Comparison of ENCODE assay signal across 16 cellular contexts in the genomic region with DNA sequence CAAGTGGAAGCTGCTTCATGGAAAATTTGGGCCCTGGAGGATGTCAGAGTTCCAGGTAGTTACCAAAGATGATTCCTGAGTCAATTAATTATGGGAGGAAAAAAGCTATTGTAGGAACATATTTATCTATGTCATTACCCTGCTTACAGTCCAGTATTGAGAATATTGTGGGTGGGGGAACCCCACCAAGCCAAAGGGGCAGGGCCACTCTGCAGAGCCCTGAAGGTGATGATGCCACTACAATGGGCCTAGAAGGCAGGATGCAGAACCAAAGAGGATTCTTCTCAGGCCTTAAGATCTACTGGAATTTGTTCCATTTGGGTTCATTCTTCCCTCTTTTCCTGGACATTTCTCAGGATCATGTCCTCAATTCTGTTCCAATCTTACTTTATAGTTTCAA.
DNase-seq lines count a peak whose midpoint lies in the region; ATAC-seq and TF ChIP-seq lines count a peak whose summit lies in the region.
"Had no signal": no experiment of that assay in that cellular context is flagged by ENCODE, and none has a peak within 500 bp of the region (broad histone marks: within the 10 kb centered on the region; RNA-seq: fewer than 3 reads in every experiment).

No MANE protein-coding gene starts in this region.

- H3K27me3 ChIP-seq in MG63: no peaks in the 10 kb centered on the region

- H3K9me3 Mint-ChIP-seq in stimulated activated naive B cell treated with anti-CD40 and anti-IgM and Interleukin-4, amounts not matched to agents 10 μg/mL and 1 μg/mL and 100 μg/mL, for 72 hours: no peaks in the 10 kb centered on the region
- H3K9me3 Mint-ChIP-seq: CD8-positive, alpha-beta T cell had no signal

- no peaks in the 10 kb centered on the region for H3K4me1 Mint-ChIP-seq in stimulated activated naive B cell treated with anti-CD40 and anti-IgM and Interleukin-4, amounts not matched to agents 10 μg/mL and 1 μg/mL and 100 μg/mL, for 72 hours

- H3K4me3 ChIP-seq in MG63: no peak overlapping the region
- H3K4me3 ChIP-seq: A549, GM23248 had no signal

- ATAC-seq in GM19463 (IDR thresholded peaks at IDR 0.05; ENCODE audit: unreplicated experiment) (peak; percentile 59), HG03378 (IDR thresholded peaks at IDR 0.05; ENCODE audit: unreplicated experiment) (peak; percentile 47)
- peak; percentile 58 to 84 for ATAC-seq in stimulated activated naive B cell treated with anti-CD40 and anti-IgM and Interleukin-4, amounts not matched to agents 10 μg/mL and 1 μg/mL and 100 μg/mL, for 72 hours (replicated peaks)
- no peak for ATAC-seq in activated CD4-positive, CD25-positive, alpha-beta regulatory T cell treated with anti-CD3 and anti-CD28 coated beads, Interleukin-2, amount 50 U/mL, for 24 hours
- ATAC-seq: A549; CD8-positive, alpha-beta T cell; HepG2 had no signal

- H3K36me3 ChIP-seq in MG63: no peaks in the 10 kb centered on the region

- H3K4me3 Mint-ChIP-seq in stimulated activated naive B cell treated with anti-CD40 and anti-IgM and Interleukin-4, amounts not matched to agents 10 μg/mL and 1 μg/mL and 100 μg/mL, for 72 hours: no peak overlapping the region
- H3K4me3 Mint-ChIP-seq: CD8-positive, alpha-beta T cell had no signal

- H3K27me3 Mint-ChIP-seq in stimulated activated naive B cell treated with anti-CD40 and anti-IgM and Interleukin-4, amounts not matched to agents 10 μg/mL and 1 μg/mL and 100 μg/mL, for 72 hours: no peaks in the 10 kb centered on the region

- H3K9me3 ChIP-seq in MG63: no peaks in the 10 kb centered on the region
- H3K9me3 ChIP-seq: A549 had no signal

- H3K27ac Mint-ChIP-seq in stimulated activated naive B cell treated with anti-CD40 and anti-IgM and Interleukin-4, amounts not matched to agents 10 μg/mL and 1 μg/mL and 100 μg/mL, for 72 hours: no peak overlapping the region
- H3K27ac Mint-ChIP-seq: CD8-positive, alpha-beta T cell had no signal

- in situ Hi-C loops in GM13977 (cut with MboI; ENCODE audit: low pct_unique_long_range_greater_than_20kb, low sequenced_read_pairs, unreplicated experiment): no loop called here

- H3K36me3 Mint-ChIP-seq in stimulated activated naive B cell treated with anti-CD40 and anti-IgM and Interleukin-4, amounts not matched to agents 10 μg/mL and 1 μg/mL and 100 μg/mL, for 72 hours: no peaks in the 10 kb centered on the region
- H3K36me3 Mint-ChIP-seq: CD8-positive, alpha-beta T cell had no signal

- no peak for TF ChIP-seq CTCF in GM13977 (IDR thresholded peaks at IDR 0.05; ENCODE audit: extremely low read depth, insufficient read depth, missing control alignments)

- DNase-seq in GM13977 (ENCODE audit: low spot score) (peak; percentile 13), MG63 (no peak)
- DNase-seq in stimulated activated naive B cell treated with anti-CD40 and anti-IgM and Interleukin-4, amounts not matched to agents 10 μg/mL and 1 μg/mL and 100 μg/mL, for 72 hours: peak; percentile 6
- DNase-seq in activated CD8-positive, alpha-beta memory T cell treated with anti-CD3 and anti-CD28 coated beads, Interleukin-2, amount 50 U/mL, for 4 hours: no peak
- DNase-seq: CD8-positive, alpha-beta T cell; NCI-H1417 treated with DMSO at 0.1 percent for 48 hours; NCI-H187 treated with DMSO at 0.1 percent for 48 hours; NCI-H82; OCI-M1; Right ventricle myocardium superior had no signal

Comparison
In these comparisons a context has a peak if more than half of its experiments do, and no peak if none do; other contexts are left out.
1. DNase-seq: peak in GM13977 (single experiment) and stimulated activated naive B cell treated with anti-CD40 and anti-IgM and Interleukin-4, amounts not matched to agents 10 μg/mL and 1 μg/mL and 100 μg/mL, for 72 hours (single experiment); none in MG63 (single experiment) and activated CD8-positive, alpha-beta memory T cell treated with anti-CD3 and anti-CD28 coated beads, Interleukin-2, amount 50 U/mL, for 4 hours (single experiment).
2. ATAC-seq: peak in GM19463 (single experiment), HG03378 (single experiment) and stimulated activated naive B cell treated with anti-CD40 and anti-IgM and Interleukin-4, amounts not matched to agents 10 μg/mL and 1 μg/mL and 100 μg/mL, for 72 hours (2 of 2); none in activated CD4-positive, CD25-positive, alpha-beta regulatory T cell treated with anti-CD3 and anti-CD28 coated beads, Interleukin-2, amount 50 U/mL, for 24 hours (0 of 2).